ENCODE assay signal across 9 cellular contexts in genomic region chr4:54439831-54440243, GRCh38.
A peak's percentile ranks its signal among the peaks of the same experiment; 100 is the strongest.
DNase-seq lines count a peak whose midpoint lies in the region; ATAC-seq, FAIRE-seq and TF ChIP-seq lines count a peak whose summit lies in the region.
"Had no signal": no experiment of that assay in that cellular context is flagged by ENCODE, and none has a peak within 500 bp of the region (broad histone marks: within the 10 kb centered on the region; RNA-seq: fewer than 3 reads in every experiment).

No MANE protein-coding gene starts in this region.

- H3K79me2 ChIP-seq in astrocyte (ENCODE audit: insufficient read depth, low read length) = no peaks in the 10 kb centered on the region

- TF ChIP-seq CTCF in A673 (conservative IDR thresholded peaks at IDR 0.05; ENCODE audit: low read depth, low read length) (no peak), astrocyte (IDR thresholded peaks at IDR 0.05; ENCODE audit: insufficient read depth, low read depth, low read length) (no peak)

- no peak overlapping the region for H3K9ac ChIP-seq in astrocyte (ENCODE audit: low read length)

- no peaks in the 10 kb centered on the region for H3K27me3 Mint-ChIP-seq in astrocyte (ENCODE audit: low read depth, unreplicated experiment)

- H3K36me3 Mint-ChIP-seq in astrocyte (ENCODE audit: low read depth, unreplicated experiment) = no peaks in the 10 kb centered on the region
- H3K36me3 Mint-ChIP-seq: CD4-positive, CD25-positive, alpha-beta regulatory T cell had no signal

- DNase-seq in A673 (ENCODE audit: low spot score) (peak; percentile 23), MG63 (peak; percentile 18), astrocyte (ENCODE audit: low read depth) (peak; percentile 48), iris pigment epithelial cell (ENCODE audit: low read depth) (peak; percentile 65), NCI-H146 treated with DMSO at 0.1 percent for 48 hours (lab: John Stamatoyannopoulos, UW; ENCODE audit: unreplicated experiment) (no peak), ureter (ENCODE audit: low spot score) (no peak)
- DNase-seq: CD4-positive, CD25-positive, alpha-beta regulatory T cell had no signal

- FAIRE-seq in astrocyte (lab: Jason Lieb, UNC) = no peak

- POLR2A ChIA-PET in A673 (lab: Charles Lee; ENCODE audit: low non-redundant PET) = no interaction called here

- ATAC-seq in GM21367 (IDR thresholded peaks at IDR 0.05; ENCODE audit: unreplicated experiment) (no peak), GM19023 (IDR thresholded peaks at IDR 0.05; ENCODE audit: unreplicated experiment) (no peak)

- H4K20me1 ChIP-seq in astrocyte (ENCODE audit: insufficient read depth, low read length) = no peaks in the 10 kb centered on the region

- no TSS peak for BruUV-seq in A673 (replicated peaks; lab: Mats Ljungman, UMichigan)

- H3K27ac Mint-ChIP-seq in astrocyte (ENCODE audit: unreplicated experiment) = no peak overlapping the region
- H3K27ac Mint-ChIP-seq: CD4-positive, CD25-positive, alpha-beta regulatory T cell had no signal

- H3K4me1 ChIP-seq in A673 (ENCODE audit: insufficient read depth, low read length, poor library complexity, severe bottlenecking) (no peaks in the 10 kb centered on the region), astrocyte (ENCODE audit: insufficient read depth, low read length) (no peaks in the 10 kb centered on the region)

- H3K4me1 Mint-ChIP-seq in astrocyte (ENCODE audit: low read depth, unreplicated experiment) = no peaks in the 10 kb centered on the region
- H3K4me1 Mint-ChIP-seq: CD4-positive, CD25-positive, alpha-beta regulatory T cell had no signal

- CTCF ChIA-PET in A673 (lab: Charles Lee) = no interaction called here

- no peak overlapping the region for H3K4me3 Mint-ChIP-seq in astrocyte (ENCODE audit: unreplicated experiment)
- H3K4me3 Mint-ChIP-seq: CD4-positive, CD25-positive, alpha-beta regulatory T cell had no signal

- no peak overlapping the region for H2AFZ ChIP-seq in astrocyte (ENCODE audit: low read depth, low read length)

- no peaks in the 10 kb centered on the region for H3K9me3 Mint-ChIP-seq in astrocyte (ENCODE audit: unreplicated experiment)

- H3K27ac ChIP-seq in A673 (ENCODE audit: low read depth, low read length, poor library complexity, severe bottlenecking) (no peak overlapping the region), astrocyte (ENCODE audit: low read depth, low read length) (no peak overlapping the region)

- H3K36me3 ChIP-seq in A673 (ENCODE audit: insufficient read depth, low read length, poor library complexity, severe bottlenecking) = no peaks in the 10 kb centered on the region
- H3K36me3 ChIP-seq in MG63 = no peaks in the 10 kb centered on the region
- no peaks in the 10 kb centered on the region for H3K36me3 ChIP-seq in astrocyte (ENCODE audit: insufficient read depth, low read length)

- intact Hi-C loops in A673 (cut with micrococcal nuclease; ENCODE audit: unreplicated experiment) = loop anchor here (5.0 kb wide), 1 partner anchor 118 kb away; no protein-coding TSS in a partner anchor

- H3K4me2 ChIP-seq in astrocyte (ENCODE audit: low read length) = peak overlapping the region; percentile 42

- H3K9me3 ChIP-seq in A673 (ENCODE audit: low read depth, low read length, poor library complexity, severe bottlenecking) (no peaks in the 10 kb centered on the region), MG63 (no peaks in the 10 kb centered on the region), astrocyte (ENCODE audit: insufficient read depth, low read depth, low read length) (no peaks in the 10 kb centered on the region)

- H3K4me3 ChIP-seq in A673 (ENCODE audit: low read depth, low read length, poor library complexity, severe bottlenecking) (no peak overlapping the region), MG63 (no peak overlapping the region), astrocyte (ENCODE audit: insufficient read depth, low read depth, low read length) (no peak overlapping the region)

- H3K27me3 ChIP-seq in A673 (replicated peaks; ENCODE audit: insufficient read depth, low read depth, low read length, poor library complexity) (no peaks in the 10 kb centered on the region), MG63 (no peaks in the 10 kb centered on the region), astrocyte (ENCODE audit: insufficient read depth, low read length) (peaks cover 2% of the 10 kb centered on the region)

Comparison
In these comparisons a context has a peak if more than half of its experiments do, and no peak if none do; other contexts are left out.
1. DNase-seq: peak in A673 (single experiment), MG63 (single experiment), astrocyte (single experiment) and iris pigment epithelial cell (single experiment); none in NCI-H146 treated with DMSO at 0.1 percent for 48 hours (single experiment) and ureter (single experiment).